In the genomic region with DNA sequence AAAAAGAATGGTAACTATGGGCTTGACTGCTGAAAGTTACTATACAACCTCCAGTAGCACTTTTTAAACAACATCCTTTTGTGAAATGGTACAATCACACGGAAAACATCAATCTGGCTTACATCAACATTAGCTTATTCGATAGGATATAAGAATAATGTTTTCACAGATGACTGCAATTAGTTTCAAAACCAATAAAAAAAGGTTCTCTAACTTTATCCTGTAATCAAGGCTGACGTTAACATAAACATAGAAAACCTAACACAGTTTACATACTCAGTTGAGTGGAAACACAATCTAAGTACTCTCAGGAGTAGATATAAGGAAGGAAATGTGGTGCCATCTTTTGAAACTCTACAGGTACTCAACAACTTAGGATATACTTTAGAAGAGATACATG, we compare ENCODE assay signal across 1 cellular context.
TF ChIP-seq lines count a peak whose summit lies in the region.

No MANE protein-coding gene starts in this region.

TF ChIP-seq in IMR-90, 13 proteins besides CTCF, POLR2A, EP300 and RAD21 (continued from another document):
- TF ChIP-seq, protein P1, sequence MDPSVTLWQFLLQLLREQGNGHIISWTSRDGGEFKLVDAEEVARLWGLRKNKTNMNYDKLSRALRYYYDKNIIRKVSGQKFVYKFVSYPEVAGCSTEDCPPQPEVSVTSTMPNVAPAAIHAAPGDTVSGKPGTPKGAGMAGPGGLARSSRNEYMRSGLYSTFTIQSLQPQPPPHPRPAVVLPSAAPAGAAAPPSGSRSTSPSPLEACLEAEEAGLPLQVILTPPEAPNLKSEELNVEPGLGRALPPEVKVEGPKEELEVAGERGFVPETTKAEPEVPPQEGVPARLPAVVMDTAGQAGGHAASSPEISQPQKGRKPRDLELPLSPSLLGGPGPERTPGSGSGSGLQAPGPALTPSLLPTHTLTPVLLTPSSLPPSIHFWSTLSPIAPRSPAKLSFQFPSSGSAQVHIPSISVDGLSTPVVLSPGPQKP (IDR thresholded peaks at IDR 0.05; ENCODE audit: borderline replicate concordance, low read depth, low read length): no peak
- TF ChIP-seq CEBPB (IDR thresholded peaks at IDR 0.05; ENCODE audit: low read depth, low read length): no peak
- TF ChIP-seq MAZ (IDR thresholded peaks at IDR 0.05; ENCODE audit: borderline replicate concordance, low read depth, low read length): no peak
- TF ChIP-seq, protein P2, sequence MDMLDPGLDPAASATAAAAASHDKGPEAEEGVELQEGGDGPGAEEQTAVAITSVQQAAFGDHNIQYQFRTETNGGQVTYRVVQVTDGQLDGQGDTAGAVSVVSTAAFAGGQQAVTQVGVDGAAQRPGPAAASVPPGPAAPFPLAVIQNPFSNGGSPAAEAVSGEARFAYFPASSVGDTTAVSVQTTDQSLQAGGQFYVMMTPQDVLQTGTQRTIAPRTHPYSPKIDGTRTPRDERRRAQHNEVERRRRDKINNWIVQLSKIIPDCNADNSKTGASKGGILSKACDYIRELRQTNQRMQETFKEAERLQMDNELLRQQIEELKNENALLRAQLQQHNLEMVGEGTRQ (IDR thresholded peaks at IDR 0.05; ENCODE audit: low read depth, low read length): no peak
- no peak for TF ChIP-seq NFE2L2 (IDR thresholded peaks at IDR 0.05; ENCODE audit: low read depth, low read length)
- TF ChIP-seq RCOR1 (IDR thresholded peaks at IDR 0.05; ENCODE audit: insufficient replicate concordance, low read length): no peak
TF ChIP-seq in IMR-90: peak in this region for 0.
